In genomic region chrX:24877854-24878650, GRCh38 we compare ENCODE assay signal across 14 cellular contexts.
DNase-seq lines count a peak whose midpoint lies in the region; ATAC-seq and TF ChIP-seq lines count a peak whose summit lies in the region.
"Had no signal": no experiment of that assay in that cellular context is flagged by ENCODE, and none has a peak within 500 bp of the region (broad histone marks: within the 10 kb centered on the region; RNA-seq: fewer than 3 reads in every experiment).

No MANE protein-coding gene starts in this region.

- H3K4me3 ChIP-seq in LNCaP clone FGC (ENCODE audit: low read depth, low read length) (peak overlapping the region; percentile 25; the same call in 1 of the 2 replicates), astrocyte of the spinal cord (ENCODE audit: low read depth, low read length) (no peak overlapping the region)

- H3K4me3 Mint-ChIP-seq in nephron progenitor cell: no peak overlapping the region
- H3K4me3 Mint-ChIP-seq: stimulated activated naive CD8-positive, alpha-beta T cell treated with anti-CD3 and anti-CD28 coated beads, Interleukin-15, Interleukin-2, amounts not matched to agents 100 ng/mL and 50 ng/mL, for 24 hours had no signal

- DNase-seq in LNCaP clone FGC (ENCODE audit: low read depth): no peak
- peak; percentile 55 for DNase-seq in astrocyte of the spinal cord (ENCODE audit: low read depth, low spot score)
- no peak for DNase-seq in nephron progenitor cell
- DNase-seq in mucosa of gallbladder (ENCODE audit: low spot score): no peak
- DNase-seq in substantia nigra (lab: John Stamatoyannopoulos, UW): no peak
- DNase-seq in HuH-7 (ENCODE audit: low spot score): no peak
- DNase-seq: dermis blood vessel endothelial cell, NCI-H1105 treated with DMSO at 0.1 percent for 48 hours, NCI-H524 treated with DMSO at 0.1 percent for 48 hours had no signal

- peaks cover 15% of the 10 kb centered on the region for H3K36me3 Mint-ChIP-seq in nephron progenitor cell (ENCODE audit: low read depth)

- peak overlapping the region; percentile 49 for H3K27ac Mint-ChIP-seq in nephron progenitor cell
- H3K27ac Mint-ChIP-seq: stimulated activated naive CD8-positive, alpha-beta T cell treated with anti-CD3 and anti-CD28 coated beads, Interleukin-15, Interleukin-2, amounts not matched to agents 100 ng/mL and 50 ng/mL, for 24 hours had no signal

- TF ChIP-seq CTCF in LNCaP clone FGC (IDR thresholded peaks at IDR 0.05; ENCODE audit: control insufficient read depth, extremely low read depth, insufficient read depth): no peak
- TF ChIP-seq CTCF in astrocyte of the spinal cord (IDR thresholded peaks at IDR 0.05; ENCODE audit: low read depth, low read length): no peak
- TF ChIP-seq CTCF in nephron progenitor cell (IDR thresholded peaks at IDR 0.05): no peak

- ATAC-seq in GM19438 (IDR thresholded peaks at IDR 0.05; ENCODE audit: low read depth, unreplicated experiment): peak; percentile 69
- ATAC-seq in GM21529 (IDR thresholded peaks at IDR 0.05; ENCODE audit: unreplicated experiment): no peak

- H3K27ac ChIP-seq in substantia nigra (ENCODE audit: low read depth, low read length, poor library complexity, severe bottlenecking): no peak overlapping the region
- H3K27ac ChIP-seq: neutrophil, RWPE1 had no signal

- in situ Hi-C loops in astrocyte of the spinal cord (cut with HindIII; ENCODE audit: low sequenced_read_pairs): no loop called here

- H3K9me3 Mint-ChIP-seq in nephron progenitor cell: no peaks in the 10 kb centered on the region
- H3K9me3 Mint-ChIP-seq: stimulated activated naive CD8-positive, alpha-beta T cell treated with anti-CD3 and anti-CD28 coated beads, Interleukin-15, Interleukin-2, amounts not matched to agents 100 ng/mL and 50 ng/mL, for 24 hours had no signal

- H3K27me3 Mint-ChIP-seq in nephron progenitor cell (ENCODE audit: low read depth, poor library complexity): no peaks in the 10 kb centered on the region
- H3K27me3 Mint-ChIP-seq: stimulated activated naive CD8-positive, alpha-beta T cell treated with anti-CD3 and anti-CD28 coated beads, Interleukin-15, Interleukin-2, amounts not matched to agents 100 ng/mL and 50 ng/mL, for 24 hours had no signal

- peaks cover 24% of the 10 kb centered on the region for H3K4me1 Mint-ChIP-seq in nephron progenitor cell
